Comparison of ENCODE assay signal across 29 cellular contexts in genomic region chr17:33202011-33202410, GRCh38.
A peak's percentile ranks its signal among the peaks of the same experiment; 100 is the strongest.
DNase-seq lines count a peak whose midpoint lies in the region; ATAC-seq and TF ChIP-seq lines count a peak whose summit lies in the region.
"Had no signal": no experiment of that assay in that cellular context is flagged by ENCODE, and none has a peak within 500 bp of the region (broad histone marks: within the 10 kb centered on the region; RNA-seq: fewer than 3 reads in every experiment).

No MANE protein-coding gene starts in this region.

- peaks cover 11% of the 10 kb centered on the region for H3K4me1 Mint-ChIP-seq in GM23338
- H3K4me1 Mint-ChIP-seq: activated CD4-positive, alpha-beta T cell treated with anti-CD3 and anti-CD28 coated beads for 36 hours; stimulated activated naive B cell treated with anti-CD40 and anti-IgM and Interleukin-4, amounts not matched to agents 10 μg/mL and 1 μg/mL and 100 μg/mL, for 72 hours had no signal

- H3K4me2 ChIP-seq in GM23338: no peak overlapping the region
- H3K4me2 ChIP-seq: hepatocyte had no signal

- H3K79me2 ChIP-seq in GM23338 (replicated peaks; ENCODE audit: insufficient read depth): no peaks in the 10 kb centered on the region
- H3K79me2 ChIP-seq: hepatocyte had no signal

- ATAC-seq in GM23338 (peak; percentile 70), GM18873 (IDR thresholded peaks at IDR 0.05; ENCODE audit: low FRiP score, unreplicated experiment) (no peak)
- ATAC-seq: activated CD4-positive, alpha-beta T cell treated with anti-CD3 and anti-CD28 coated beads for 36 hours; activated CD8-positive, alpha-beta T cell treated with anti-CD3 and anti-CD28 coated beads, Interleukin-2, amount 10 ng/mL, durations not matched to agents 7 days and 5 days; activated naive CD4-positive, alpha-beta T cell treated with anti-CD3 and anti-CD28 coated beads, Interleukin-2, amount 50 U/mL, for 72 hours; effector memory CD8-positive, alpha-beta T cell; esophagus mucosa; left lung; stimulated activated naive B cell treated with anti-CD40 and anti-IgM and Interleukin-4, amounts not matched to agents 10 μg/mL and 1 μg/mL and 100 μg/mL, for 72 hours had no signal

- peaks cover 34% of the 10 kb centered on the region for H3K27me3 ChIP-seq in GM23338 (ENCODE audit: insufficient read depth)
- H3K27me3 ChIP-seq: cardiac muscle cell, hepatocyte, neutrophil, sigmoid colon, upper lobe of left lung had no signal

- H3K27ac ChIP-seq in GM23338 (ENCODE audit: low read depth): no peak overlapping the region
- no peak overlapping the region for H3K27ac ChIP-seq in VCaP
- H3K27ac ChIP-seq: cardiac muscle cell, hepatocyte, left lung, neutrophil, RWPE1, sigmoid colon, upper lobe of left lung had no signal

- TF ChIP-seq CTCF in GM23338 (conservative IDR thresholded peaks at IDR 0.05; ENCODE audit: low read depth in 2 of 2): peak; percentile 13 to 45; a peak in 2 of 4 replicates
- TF ChIP-seq CTCF in VCaP (conservative IDR thresholded peaks at IDR 0.05): peak; percentile 41

- H3K9me2 ChIP-seq in GM23338 (ENCODE audit: insufficient read depth): no peaks in the 10 kb centered on the region

- peaks cover 20% of the 10 kb centered on the region for H3K27me3 Mint-ChIP-seq in GM23338 (ENCODE audit: insufficient read depth, low read depth, poor library complexity)

- H3F3A ChIP-seq in GM23338 (replicated peaks; ENCODE audit: low read depth): no peaks in the 10 kb centered on the region

- H3K36me3 ChIP-seq in GM23338 (ENCODE audit: insufficient read depth): no peaks in the 10 kb centered on the region; the same call in 1 of the 2 replicates
- H3K36me3 ChIP-seq: cardiac muscle cell, left lung, neutrophil, sigmoid colon, upper lobe of left lung had no signal

- no peaks in the 10 kb centered on the region for H4K20me1 ChIP-seq in GM23338 (replicated peaks; ENCODE audit: insufficient read depth)

- H3K9me3 Mint-ChIP-seq in GM23338: no peaks in the 10 kb centered on the region
- H3K9me3 Mint-ChIP-seq: activated naive CD4-positive, alpha-beta T cell treated with anti-CD3 and anti-CD28 coated beads, Interleukin-2, amount 50 U/mL, for 72 hours; effector memory CD8-positive, alpha-beta T cell had no signal

- H3K4me3 ChIP-seq in GM23338: no peak overlapping the region
- H3K4me3 ChIP-seq: cardiac muscle cell, hepatocyte, left lung, sigmoid colon, upper lobe of left lung had no signal

- no peak overlapping the region for H3K4me3 Mint-ChIP-seq in GM23338
- H3K4me3 Mint-ChIP-seq: activated CD4-positive, alpha-beta T cell treated with anti-CD3 and anti-CD28 coated beads for 36 hours; activated CD8-positive, alpha-beta T cell treated with anti-CD3 and anti-CD28 coated beads, Interleukin-2, amount 10 ng/mL, durations not matched to agents 7 days and 5 days; effector memory CD8-positive, alpha-beta T cell; stimulated activated naive B cell treated with anti-CD40 and anti-IgM and Interleukin-4, amounts not matched to agents 10 μg/mL and 1 μg/mL and 100 μg/mL, for 72 hours had no signal

- no peaks in the 10 kb centered on the region for H3K36me3 Mint-ChIP-seq in GM23338 (ENCODE audit: low read depth)
- H3K36me3 Mint-ChIP-seq: activated naive CD4-positive, alpha-beta T cell treated with anti-CD3 and anti-CD28 coated beads, Interleukin-2, amount 50 U/mL, for 72 hours; stimulated activated naive B cell treated with anti-CD40 and anti-IgM and Interleukin-4, amounts not matched to agents 10 μg/mL and 1 μg/mL and 100 μg/mL, for 72 hours had no signal

- no peak overlapping the region for H3K27ac Mint-ChIP-seq in GM23338
- H3K27ac Mint-ChIP-seq: activated CD4-positive, alpha-beta T cell treated with anti-CD3 and anti-CD28 coated beads for 36 hours; activated CD8-positive, alpha-beta T cell treated with anti-CD3 and anti-CD28 coated beads, Interleukin-2, amount 10 ng/mL, durations not matched to agents 7 days and 5 days; activated naive CD4-positive, alpha-beta T cell treated with anti-CD3 and anti-CD28 coated beads, Interleukin-2, amount 50 U/mL, for 72 hours; effector memory CD8-positive, alpha-beta T cell; progenitor cell of endocrine pancreas; stimulated activated naive B cell treated with anti-CD40 and anti-IgM and Interleukin-4, amounts not matched to agents 10 μg/mL and 1 μg/mL and 100 μg/mL, for 72 hours had no signal

- no peaks in the 10 kb centered on the region for H3K4me1 ChIP-seq in GM23338 (ENCODE audit: insufficient read depth)
- H3K4me1 ChIP-seq: left lung, sigmoid colon, upper lobe of left lung had no signal

- DNase-seq in COLO668 (lab: John Stamatoyannopoulos, UW; ENCODE audit: unreplicated experiment) (peak; percentile 16), GM23338 (ENCODE audit: low spot score) (peak; percentile 38), islet precursor cell (peak; percentile 48), NCI-H510A treated with DMSO at 0.1 percent for 48 hours (lab: John Stamatoyannopoulos, UW) (no peak)
- DNase-seq in central memory CD4-positive, alpha-beta T cell: no peak
- DNase-seq: activated CD4-positive, alpha-beta T cell treated with anti-CD3 and anti-CD28 coated beads for 36 hours; activated CD8-positive, alpha-beta T cell treated with anti-CD3 and anti-CD28 coated beads, Interleukin-2, amount 10 ng/mL, durations not matched to agents 7 days and 5 days; activated T-cell treated with anti-CD3 and anti-CD28 coated beads for 4 hours; anterior cingulate cortex; cortex of kidney; effector memory CD8-positive, alpha-beta T cell; EL; foreskin fibroblast; HCEC 1CT; Kasumi-1; left lung; NCI-H2171; sigmoid colon; stimulated activated naive B cell treated with anti-CD40 and anti-IgM and Interleukin-4, amounts not matched to agents 10 μg/mL and 1 μg/mL and 100 μg/mL, for 72 hours; upper lobe of left lung had no signal

- H2AFZ ChIP-seq in GM23338: no peak overlapping the region
- H2AFZ ChIP-seq: hepatocyte had no signal

TF ChIP-seq in GM23338, 12 proteins besides CTCF, POLR2A, EP300 and RAD21:
- TF ChIP-seq NANOG (IDR thresholded peaks at IDR 0.05; ENCODE audit: borderline replicate concordance) (no peak), STAT1 (IDR thresholded peaks at IDR 0.05; ENCODE audit: unreplicated experiment) (no peak), EZH2phosphoT487 (IDR thresholded peaks at IDR 0.05; ENCODE audit: unreplicated experiment) (no peak), POLR2AphosphoS5 (IDR thresholded peaks at IDR 0.05; ENCODE audit: low read depth) (no peak)

Comparison
In these comparisons a context has a peak if more than half of its experiments do, and no peak if none do; other contexts are left out.
1. DNase-seq: peak in COLO668 (single experiment), GM23338 (single experiment) and islet precursor cell (single experiment); none in central memory CD4-positive, alpha-beta T cell (single experiment) and NCI-H510A treated with DMSO at 0.1 percent for 48 hours (single experiment).